ENCODE assay signal across 23 cellular contexts in genomic region chr5:150987746-150988145, GRCh38. TPM values are rescaled to one million over a fixed set of nuclear protein-coding genes. Genes with fewer than 3 reads are reported as not detected.
A peak's percentile ranks its signal among the peaks of the same experiment; 100 is the strongest.
DNase-seq lines count a peak whose midpoint lies in the region; ATAC-seq and TF ChIP-seq lines count a peak whose summit lies in the region.
"Had no signal": no experiment of that assay in that cellular context is flagged by ENCODE, and none has a peak within 500 bp of the region (broad histone marks: within the 10 kb centered on the region; RNA-seq: fewer than 3 reads in every experiment).

No MANE protein-coding gene starts in this region.

- H3K4me3 Mint-ChIP-seq in GM23338: no peak overlapping the region
- H3K4me3 Mint-ChIP-seq: CD4-positive, CD25-positive, alpha-beta regulatory T cell had no signal

- H3K9me3 Mint-ChIP-seq in GM23338: peaks cover 19% of the 10 kb centered on the region

- H3K9ac ChIP-seq in parathyroid adenoma: no peak overlapping the region
- H3K9ac ChIP-seq: KMS-11, SK-N-SH had no signal

- H3K27ac ChIP-seq in GM23338 (ENCODE audit: low read depth): no peak overlapping the region
- H3K27ac ChIP-seq in parathyroid adenoma: no peak overlapping the region
- H3K27ac ChIP-seq: A549, KMS-11, PC-9, RWPE1 had no signal

- POLR2A ChIA-PET in HEK293T (lab: Yijun Ruan, JAX): no interaction called here

- DNase-seq in NCI-H526 (lab: John Stamatoyannopoulos, UW) (peak; percentile 8 to 32), NCI-H526 treated with DMSO at 0.1 percent for 48 hours (lab: John Stamatoyannopoulos, UW) (no peak), GM23338 (ENCODE audit: low spot score) (no peak), NCI-H774 (lab: John Stamatoyannopoulos, UW) (peak; percentile 15), HEK293T (ENCODE audit: extremely low spot score) (no peak)
- DNase-seq: BE2C; CD4-positive, CD25-positive, alpha-beta regulatory T cell; COR-L47; IMR-90; NCI-H1105; NCI-H146; NCI-H2227 treated with DMSO at 0.1 percent for 48 hours; NCI-H82; SIG-M5; SK-N-SH had no signal

- H3K9me2 ChIP-seq in GM23338 (ENCODE audit: insufficient read depth): no peaks in the 10 kb centered on the region
- H3K9me2 ChIP-seq: SK-N-SH had no signal

- no peaks in the 10 kb centered on the region for H3K79me2 ChIP-seq in GM23338 (replicated peaks; ENCODE audit: insufficient read depth)
- H3K79me2 ChIP-seq in parathyroid adenoma: no peaks in the 10 kb centered on the region

- no peaks in the 10 kb centered on the region for H3K9me3 ChIP-seq in parathyroid adenoma (ENCODE audit: control insufficient read depth, low read length)
- H3K9me3 ChIP-seq: BE2C, SK-N-SH had no signal

- H3K27me3 ChIP-seq in GM23338 (ENCODE audit: insufficient read depth) (no peaks in the 10 kb centered on the region), parathyroid adenoma (ENCODE audit: control insufficient read depth, insufficient read depth, low read length) (no peaks in the 10 kb centered on the region)
- H3K27me3 ChIP-seq: BE2C had no signal

- H3K4me2 ChIP-seq in GM23338: no peak overlapping the region
- H3K4me2 ChIP-seq in parathyroid adenoma (ENCODE audit: low read length): no peak overlapping the region
- H3K4me2 ChIP-seq: A549, KMS-11, PC-9, SK-N-SH had no signal

- TF ChIP-seq CTCF in GM23338 (conservative IDR thresholded peaks at IDR 0.05; ENCODE audit: low read depth in 2 of 2): no peak
- TF ChIP-seq CTCF in parathyroid adenoma (IDR thresholded peaks at IDR 0.05): no peak

- CTCF ChIA-PET in HEK293T (lab: Yijun Ruan, JAX): no interaction called here

- no peaks in the 10 kb centered on the region for H3K36me3 ChIP-seq in GM23338 (ENCODE audit: insufficient read depth)
- no peaks in the 10 kb centered on the region for H3K36me3 ChIP-seq in parathyroid adenoma (ENCODE audit: control insufficient read depth, insufficient read depth, low read length)
- H3K36me3 ChIP-seq: BE2C had no signal

- H2AFZ ChIP-seq in GM23338 (0 out of 2 replicates have a peak overlapping the region, but pooled peaks have one; percentile 28), parathyroid adenoma (peak overlapping the region; percentile 45)
- H2AFZ ChIP-seq: PC-9 had no signal

- H3K4me3 ChIP-seq in GM23338 (no peak overlapping the region), parathyroid adenoma (ENCODE audit: low read depth, low read length) (no peak overlapping the region)
- H3K4me3 ChIP-seq: A549, PC-9 had no signal

- peaks cover 4% of the 10 kb centered on the region; the same call in 2 of the 3 replicates for H3K36me3 Mint-ChIP-seq in GM23338 (ENCODE audit: low read depth)

- H3K4me1 ChIP-seq in GM23338 (ENCODE audit: insufficient read depth): no peaks in the 10 kb centered on the region
- peaks cover 13% of the 10 kb centered on the region for H3K4me1 ChIP-seq in parathyroid adenoma
- H3K4me1 ChIP-seq: A549, BE2C had no signal

- ATAC-seq in GM23338 (no peak), GM18868 (IDR thresholded peaks at IDR 0.05; ENCODE audit: unreplicated experiment) (no peak), GM18520 (IDR thresholded peaks at IDR 0.05; ENCODE audit: unreplicated experiment) (no peak)
- ATAC-seq: A549 had no signal

- H3K27ac Mint-ChIP-seq in GM23338: no peak overlapping the region
- H3K27ac Mint-ChIP-seq: CD4-positive, CD25-positive, alpha-beta regulatory T cell had no signal

- no peaks in the 10 kb centered on the region for H3K4me1 Mint-ChIP-seq in GM23338

- no peaks in the 10 kb centered on the region for H3F3A ChIP-seq in GM23338 (replicated peaks; ENCODE audit: low read depth)

- no peaks in the 10 kb centered on the region for H3K27me3 Mint-ChIP-seq in GM23338 (ENCODE audit: insufficient read depth, low read depth, poor library complexity)
- H3K27me3 Mint-ChIP-seq: CD4-positive, CD25-positive, alpha-beta regulatory T cell had no signal

- no peaks in the 10 kb centered on the region for H4K20me1 ChIP-seq in GM23338 (replicated peaks; ENCODE audit: insufficient read depth)

TF ChIP-seq in GM23338, 12 proteins besides CTCF, POLR2A, EP300 and RAD21 (continues in another document):
- TF ChIP-seq, protein P1, sequence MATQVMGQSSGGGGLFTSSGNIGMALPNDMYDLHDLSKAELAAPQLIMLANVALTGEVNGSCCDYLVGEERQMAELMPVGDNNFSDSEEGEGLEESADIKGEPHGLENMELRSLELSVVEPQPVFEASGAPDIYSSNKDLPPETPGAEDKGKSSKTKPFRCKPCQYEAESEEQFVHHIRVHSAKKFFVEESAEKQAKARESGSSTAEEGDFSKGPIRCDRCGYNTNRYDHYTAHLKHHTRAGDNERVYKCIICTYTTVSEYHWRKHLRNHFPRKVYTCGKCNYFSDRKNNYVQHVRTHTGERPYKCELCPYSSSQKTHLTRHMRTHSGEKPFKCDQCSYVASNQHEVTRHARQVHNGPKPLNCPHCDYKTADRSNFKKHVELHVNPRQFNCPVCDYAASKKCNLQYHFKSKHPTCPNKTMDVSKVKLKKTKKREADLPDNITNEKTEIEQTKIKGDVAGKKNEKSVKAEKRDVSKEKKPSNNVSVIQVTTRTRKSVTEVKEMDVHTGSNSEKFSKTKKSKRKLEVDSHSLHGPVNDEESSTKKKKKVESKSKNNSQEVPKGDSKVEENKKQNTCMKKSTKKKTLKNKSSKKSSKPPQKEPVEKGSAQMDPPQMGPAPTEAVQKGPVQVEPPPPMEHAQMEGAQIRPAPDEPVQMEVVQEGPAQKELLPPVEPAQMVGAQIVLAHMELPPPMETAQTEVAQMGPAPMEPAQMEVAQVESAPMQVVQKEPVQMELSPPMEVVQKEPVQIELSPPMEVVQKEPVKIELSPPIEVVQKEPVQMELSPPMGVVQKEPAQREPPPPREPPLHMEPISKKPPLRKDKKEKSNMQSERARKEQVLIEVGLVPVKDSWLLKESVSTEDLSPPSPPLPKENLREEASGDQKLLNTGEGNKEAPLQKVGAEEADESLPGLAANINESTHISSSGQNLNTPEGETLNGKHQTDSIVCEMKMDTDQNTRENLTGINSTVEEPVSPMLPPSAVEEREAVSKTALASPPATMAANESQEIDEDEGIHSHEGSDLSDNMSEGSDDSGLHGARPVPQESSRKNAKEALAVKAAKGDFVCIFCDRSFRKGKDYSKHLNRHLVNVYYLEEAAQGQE (IDR thresholded peaks at IDR 0.05; ENCODE audit: unreplicated experiment): no peak
- no peak for TF ChIP-seq NANOG (IDR thresholded peaks at IDR 0.05; ENCODE audit: borderline replicate concordance)
- no peak for TF ChIP-seq POLR2AphosphoS5 (IDR thresholded peaks at IDR 0.05; ENCODE audit: low read depth)
- TF ChIP-seq ZNF331 (CRISPR knock-in tag; IDR thresholded peaks at IDR 0.05; ENCODE audit: low read depth): no peak
- no peak for TF ChIP-seq STAT1 (IDR thresholded peaks at IDR 0.05; ENCODE audit: unreplicated experiment)
- TF ChIP-seq EZH2phosphoT487 (IDR thresholded peaks at IDR 0.05; ENCODE audit: unreplicated experiment): no peak

TF ChIP-seq in HEK293T, 16 proteins besides CTCF, POLR2A, EP300 and RAD21:
- TF ChIP-seq ELF4 (IDR thresholded peaks at IDR 0.05) (no peak), ZNF384 (IDR thresholded peaks at IDR 0.05) (no peak), HDGF (IDR thresholded peaks at IDR 0.05; ENCODE audit: borderline replicate concordance) (no peak)
- TF ChIP-seq, protein P2, sequence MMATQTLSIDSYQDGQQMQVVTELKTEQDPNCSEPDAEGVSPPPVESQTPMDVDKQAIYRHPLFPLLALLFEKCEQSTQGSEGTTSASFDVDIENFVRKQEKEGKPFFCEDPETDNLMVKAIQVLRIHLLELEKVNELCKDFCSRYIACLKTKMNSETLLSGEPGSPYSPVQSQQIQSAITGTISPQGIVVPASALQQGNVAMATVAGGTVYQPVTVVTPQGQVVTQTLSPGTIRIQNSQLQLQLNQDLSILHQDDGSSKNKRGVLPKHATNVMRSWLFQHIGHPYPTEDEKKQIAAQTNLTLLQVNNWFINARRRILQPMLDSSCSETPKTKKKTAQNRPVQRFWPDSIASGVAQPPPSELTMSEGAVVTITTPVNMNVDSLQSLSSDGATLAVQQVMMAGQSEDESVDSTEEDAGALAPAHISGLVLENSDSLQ (IDR thresholded peaks at IDR 0.05): no peak

RNA-seq across cellular contexts. Expression of gene GPX3, which starts 32.6 kb away (rescaled TPM):
- total RNA-seq in GM23338 (2014; rRNA removed; shearing (Covaris generic)): 48.4 and 48.9 TPM in 2 replicates
- polyA plus RNA-seq in GM23338 (2016; fragmentation: Nextera tagmentation; extraction: Ambion mirVana): 27.6 and 28.0 TPM in 2 replicates
- total RNA-seq: T-helper 2 cell treated with Interferon-gamma antibody and Interleukin-4, amounts not matched to agents 100 ng/mL and 5 ng/mL, for 36 hours had no signal

Comparison
In these comparisons a context has a peak if more than half of its experiments do, and no peak if none do; other contexts are left out.
1. DNase-seq: peak in NCI-H526 (2 of 2) and NCI-H774 (single experiment); none in NCI-H526 treated with DMSO at 0.1 percent for 48 hours (single experiment), GM23338 (single experiment) and HEK293T (single experiment).